15 cellular contexts compared by ENCODE assay signal in genomic region chr13:42891591-42891990, GRCh38.
"Had no signal": no experiment of that assay in that cellular context is flagged by ENCODE, and none has a peak within 500 bp of the region (broad histone marks: within the 10 kb centered on the region; RNA-seq: fewer than 3 reads in every experiment).

No MANE protein-coding gene starts in this region.

- ATAC-seq: foreskin keratinocyte; natural killer cell; right lobe of liver; stimulated activated memory B cell treated with anti-CD40 and anti-IgM and Interleukin-4, amounts not matched to agents 10 μg/mL and 1 μg/mL and 100 μg/mL, for 72 hours had no signal

- H3K9me3 ChIP-seq: esophagus squamous epithelium, ovary, right lobe of liver, tibial artery had no signal

- H3K27me3 ChIP-seq: cardiac muscle cell, esophagus squamous epithelium, foreskin keratinocyte, ovary, right lobe of liver, tibial artery had no signal

- H3K4me1 ChIP-seq: right lobe of liver, tibial artery had no signal

- DNase-seq: effector CD4-positive, alpha-beta T cell; endodermal cell; esophagus squamous epithelium; foreskin keratinocyte; immature natural killer cell; mesendoderm; natural killer cell; nucleus accumbens; ovary; right lobe of liver; stimulated activated CD4-positive, alpha-beta T cell treated with anti-CD3 and anti-CD28 coated beads, Interleukin-4, amount 100 ng/mL, for 1 hour; tibial artery had no signal

- H3K4me3 ChIP-seq: cardiac muscle cell, coronary artery, esophagus squamous epithelium, ovary, right lobe of liver, tibial artery had no signal

- H3K36me3 ChIP-seq: cardiac muscle cell, esophagus squamous epithelium, ovary, right lobe of liver, tibial artery had no signal

- H3K27ac ChIP-seq: cardiac muscle cell, coronary artery, esophagus squamous epithelium, foreskin keratinocyte, ovary, right lobe of liver, tibial artery had no signal
